In genomic region chr17:49076575-49077384, GRCh38 we compare ENCODE assay signal across 1 cellular context.
TF ChIP-seq lines count a peak whose summit lies in the region.

No MANE protein-coding gene starts in this region.

TF ChIP-seq in K562, 482 proteins besides CTCF, POLR2A, EP300 and RAD21 (continued from another document and continues in another):
- TF ChIP-seq VEZF1 (CRISPR knock-in tag; IDR thresholded peaks at IDR 0.05) (peak; percentile 55; the same call in 1 of the 2 replicates), FUS (optimal IDR thresholded peaks at IDR 0.05; ENCODE audit: low read depth, low read length) (no peak), GABPA (tag; conservative IDR thresholded peaks at IDR 0.05; ENCODE audit: low read depth) (peak; percentile 66), BRCA1 (IDR thresholded peaks at IDR 0.05) (no peak), BRCA1 (CRISPR knock-in tag; IDR thresholded peaks at IDR 0.05) (no peak), FOXJ2 (tag; IDR thresholded peaks at IDR 0.05) (no peak), NFRKB (IDR thresholded peaks at IDR 0.05; ENCODE audit: low read depth) (no peak), POU5F1 (IDR thresholded peaks at IDR 0.05; ENCODE audit: borderline replicate concordance, low read depth, low read length, partially characterized antibody) (no peak), PTTG1 (tag; IDR thresholded peaks at IDR 0.05; ENCODE audit: low read depth) (peak; percentile 93), ZNF133 (CRISPR knock-in tag; IDR thresholded peaks at IDR 0.05) (no peak), CHD7 (IDR thresholded peaks at IDR 0.05; ENCODE audit: low read depth, low read length) (no peak), MED1 (CRISPR knock-in tag; IDR thresholded peaks at IDR 0.05; ENCODE audit: borderline replicate concordance) (no peak), ZNF280B (CRISPR knock-in tag; IDR thresholded peaks at IDR 0.05) (no peak), PHF8 (IDR thresholded peaks at IDR 0.05; ENCODE audit: borderline replicate concordance, low read length) (no peak), NR4A1 (CRISPR knock-in tag; IDR thresholded peaks at IDR 0.05) (no peak), NR4A1 (tag; IDR thresholded peaks at IDR 0.05) (peak; percentile 99), ZNF431 (CRISPR knock-in tag; IDR thresholded peaks at IDR 0.05) (no peak), NELFE (IDR thresholded peaks at IDR 0.05; ENCODE audit: insufficient read depth, insufficient read length) (no peak), YBX1 (IDR thresholded peaks at IDR 0.05) (no peak), ZNF785 (CRISPR knock-in tag; IDR thresholded peaks at IDR 0.05) (no peak), JUND (IDR thresholded peaks at IDR 0.05; ENCODE audit: borderline replicate concordance, low read depth, low read length) (peak; percentile 77; the same call in 1 of the 2 replicates), JUND (tag; IDR thresholded peaks at IDR 0.05; ENCODE audit: borderline replicate concordance, low read depth, low read length) (peak; percentile 79; the same call in 2 of the 3 replicates), ZNF316 (IDR thresholded peaks at IDR 0.05) (no peak), FOXA3 (CRISPR knock-in tag; conservative IDR thresholded peaks at IDR 0.05 in 1 of 2, IDR thresholded peaks at IDR 0.05 in 1 of 2) (0 out of 4 replicates have a peak, but pooled peaks of 1 of the 2 experiments have one; percentile 26), ZNF212 (CRISPR knock-in tag; IDR thresholded peaks at IDR 0.05) (no peak), CAMTA2 (CRISPR knock-in tag; conservative IDR thresholded peaks at IDR 0.05) (no peak), BCLAF1 (IDR thresholded peaks at IDR 0.05; ENCODE audit: borderline replicate concordance in 1 of 2, control insufficient read depth in 1 of 2, low read depth in 2 of 2, low read length in 1 of 2) (no peak), ZBTB11 (CRISPR knock-in tag; IDR thresholded peaks at IDR 0.05) (peak in 1 of 3 experiments; percentile 88; a peak in 2 of 6 replicates), ZBTB8A (IDR thresholded peaks at IDR 0.05; ENCODE audit: partially characterized antibody) (no peak), KAT7 (CRISPR knock-in tag; IDR thresholded peaks at IDR 0.05; ENCODE audit: borderline replicate concordance) (no peak), MECOM (CRISPR knock-in tag; IDR thresholded peaks at IDR 0.05) (no peak), TRIM24 (IDR thresholded peaks at IDR 0.05) (no peak), ZNF121 (CRISPR knock-in tag; conservative IDR thresholded peaks at IDR 0.05) (no peak), ZBTB7A (IDR thresholded peaks at IDR 0.05; ENCODE audit: borderline replicate concordance, control insufficient read depth, low read depth, low read length) (no peak), HDAC6 (IDR thresholded peaks at IDR 0.05; ENCODE audit: low read depth, low read length) (no peak), RCOR1 (IDR thresholded peaks at IDR 0.05; ENCODE audit: borderline replicate concordance in 1 of 2, low read depth in 2 of 2, low read length in 2 of 2) (peak in 1 of 2 experiments; percentile 72; a peak in 2 of 4 replicates), ZFPM2 (CRISPR knock-in tag; IDR thresholded peaks at IDR 0.05) (no peak), ZBTB1 (CRISPR knock-in tag; IDR thresholded peaks at IDR 0.05; ENCODE audit: borderline replicate concordance, low read depth) (no peak), TCF7L2 (IDR thresholded peaks at IDR 0.05; ENCODE audit: low read depth, low read length) (no peak), DNMT1 (IDR thresholded peaks at IDR 0.05) (no peak), ATF3 (IDR thresholded peaks at IDR 0.05) (peak; percentile 74), ATF3 (CRISPR knock-in tag; conservative IDR thresholded peaks at IDR 0.05) (no peak), KLF6 (CRISPR knock-in tag; IDR thresholded peaks at IDR 0.05; ENCODE audit: borderline replicate concordance) (peak; percentile 96), ERF (CRISPR knock-in tag; IDR thresholded peaks at IDR 0.05) (peak; percentile 97), ZNF561 (CRISPR knock-in tag; conservative IDR thresholded peaks at IDR 0.05) (0 out of 2 replicates have a peak, but pooled peaks have one; percentile 57), ZBTB17 (CRISPR knock-in tag; IDR thresholded peaks at IDR 0.05) (peak; percentile 92), NR3C1 (CRISPR knock-in tag; IDR thresholded peaks at IDR 0.05) (no peak)
